In the genomic region with DNA sequence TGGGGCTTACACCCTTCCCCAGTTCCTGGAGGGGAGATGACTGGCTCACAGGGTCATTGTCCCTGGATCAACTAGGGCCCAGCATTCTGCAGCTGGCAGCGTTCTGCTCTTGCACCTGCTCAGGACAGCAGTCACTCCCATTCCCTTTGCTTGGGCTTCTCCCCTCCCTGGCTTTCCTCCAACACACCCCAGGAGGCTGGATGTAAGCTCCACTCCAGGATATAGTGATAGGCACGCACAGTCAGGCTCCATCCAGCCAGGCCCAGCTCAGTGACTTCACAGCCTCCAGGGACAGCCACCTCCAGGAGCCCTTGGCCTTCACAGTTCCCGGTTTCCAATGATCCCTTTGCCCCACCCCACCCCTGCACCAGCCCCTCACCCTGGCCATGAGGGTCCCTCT, we compare ENCODE assay signal across 1 cellular context.
TF ChIP-seq lines count a peak whose summit lies in the region.

No MANE protein-coding gene starts in this region.

TF ChIP-seq in SK-N-SH, 30 proteins besides CTCF, POLR2A, EP300 and RAD21 (continued from another document):
- TF ChIP-seq, protein P1, sequence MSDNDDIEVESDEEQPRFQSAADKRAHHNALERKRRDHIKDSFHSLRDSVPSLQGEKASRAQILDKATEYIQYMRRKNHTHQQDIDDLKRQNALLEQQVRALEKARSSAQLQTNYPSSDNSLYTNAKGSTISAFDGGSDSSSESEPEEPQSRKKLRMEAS (IDR thresholded peaks at IDR 0.05; ENCODE audit: low read depth): no peak
- TF ChIP-seq GATA2 (CRISPR knock-in tag; IDR thresholded peaks at IDR 0.05) (no peak), RFX5 (IDR thresholded peaks at IDR 0.05; ENCODE audit: low read length) (no peak), EZH2phosphoT487 (IDR thresholded peaks at IDR 0.05; ENCODE audit: borderline replicate concordance, low read depth) (no peak), FOXM1 (IDR thresholded peaks at IDR 0.05; ENCODE audit: low read depth) (no peak), RXRA (IDR thresholded peaks at IDR 0.05; ENCODE audit: borderline replicate concordance, low read depth) (no peak)
- TF ChIP-seq, protein P2, sequence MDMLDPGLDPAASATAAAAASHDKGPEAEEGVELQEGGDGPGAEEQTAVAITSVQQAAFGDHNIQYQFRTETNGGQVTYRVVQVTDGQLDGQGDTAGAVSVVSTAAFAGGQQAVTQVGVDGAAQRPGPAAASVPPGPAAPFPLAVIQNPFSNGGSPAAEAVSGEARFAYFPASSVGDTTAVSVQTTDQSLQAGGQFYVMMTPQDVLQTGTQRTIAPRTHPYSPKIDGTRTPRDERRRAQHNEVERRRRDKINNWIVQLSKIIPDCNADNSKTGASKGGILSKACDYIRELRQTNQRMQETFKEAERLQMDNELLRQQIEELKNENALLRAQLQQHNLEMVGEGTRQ (IDR thresholded peaks at IDR 0.05; ENCODE audit: borderline replicate concordance, low read depth, low read length): no peak
